8 cellular contexts compared by ENCODE assay signal in genomic region chr17:5122586-5123342, GRCh38. TPM values are rescaled to one million over a fixed set of nuclear protein-coding genes. Genes with fewer than 3 reads are reported as not detected.
A peak's percentile ranks its signal among the peaks of the same experiment; 100 is the strongest.
DNase-seq lines count a peak whose midpoint lies in the region; ATAC-seq and TF ChIP-seq lines count a peak whose summit lies in the region.

No MANE protein-coding gene starts in this region.

- peaks cover 37% of the 10 kb centered on the region for H3K27me3 Mint-ChIP-seq in HFFc6 (ENCODE audit: insufficient read depth)
- peaks cover 51% of the 10 kb centered on the region for H3K27me3 Mint-ChIP-seq in stimulated activated memory B cell treated with anti-CD40 and anti-IgM and Interleukin-4, amounts not matched to agents 10 μg/mL and 1 μg/mL and 100 μg/mL, for 72 hours

- H3K4me1 ChIP-seq in adipocyte (ENCODE audit: control insufficient read depth, insufficient read depth, low read length), result no peaks in the 10 kb centered on the region

- H3K27me3 ChIP-seq in adipocyte (replicated peaks; ENCODE audit: control insufficient read depth, insufficient read depth, low read length), result peaks cover 34% of the 10 kb centered on the region

- no peak overlapping the region for H3K9ac ChIP-seq in adipocyte (ENCODE audit: low read length)

- H3K4me3 Mint-ChIP-seq in HFFc6, result peak overlapping the region; percentile 65
- peak overlapping the region; percentile 52 for H3K4me3 Mint-ChIP-seq in stimulated activated memory B cell treated with anti-CD40 and anti-IgM and Interleukin-4, amounts not matched to agents 10 μg/mL and 1 μg/mL and 100 μg/mL, for 72 hours

- DNase-seq in HFFc6 (no peak), adipocyte (ENCODE audit: low read depth) (peak; percentile 44), iPS-NIHi11 (ENCODE audit: low spot score) (peak; percentile 69), NCI-H187 treated with DMSO at 0.1 percent for 48 hours (lab: John Stamatoyannopoulos, UW) (no peak), NCI-H1436 treated with DMSO at 0.1 percent for 48 hours (lab: John Stamatoyannopoulos, UW) (no peak)

- no peaks in the 10 kb centered on the region for H3K36me3 ChIP-seq in adipocyte (ENCODE audit: control insufficient read depth, insufficient read depth, low read length, severe bottlenecking)

- no peaks in the 10 kb centered on the region for H3K36me3 Mint-ChIP-seq in HFFc6 (ENCODE audit: low read depth)
- no peaks in the 10 kb centered on the region for H3K36me3 Mint-ChIP-seq in stimulated activated memory B cell treated with anti-CD40 and anti-IgM and Interleukin-4, amounts not matched to agents 10 μg/mL and 1 μg/mL and 100 μg/mL, for 72 hours

- peak; percentile 48 for ATAC-seq in stimulated activated memory B cell treated with anti-CD40 and anti-IgM and Interleukin-4, amounts not matched to agents 10 μg/mL and 1 μg/mL and 100 μg/mL, for 72 hours
- ATAC-seq in HG03039 (IDR thresholded peaks at IDR 0.05; ENCODE audit: unreplicated experiment) (no peak), GM19455 (IDR thresholded peaks at IDR 0.05; ENCODE audit: unreplicated experiment) (no peak)

- H3K4me3 ChIP-seq in adipocyte (ENCODE audit: low read length), result peak overlapping the region; percentile 72

- H3K27ac Mint-ChIP-seq in HFFc6, result no peak overlapping the region
- H3K27ac Mint-ChIP-seq in stimulated activated memory B cell treated with anti-CD40 and anti-IgM and Interleukin-4, amounts not matched to agents 10 μg/mL and 1 μg/mL and 100 μg/mL, for 72 hours, result no peak overlapping the region

- peaks cover 8% of the 10 kb centered on the region for H3K9me3 ChIP-seq in adipocyte (ENCODE audit: control insufficient read depth, low read length)

- no peaks in the 10 kb centered on the region for H3K4me1 Mint-ChIP-seq in HFFc6 (ENCODE audit: low read depth)
- H3K4me1 Mint-ChIP-seq in stimulated activated memory B cell treated with anti-CD40 and anti-IgM and Interleukin-4, amounts not matched to agents 10 μg/mL and 1 μg/mL and 100 μg/mL, for 72 hours, result peaks cover 7% of the 10 kb centered on the region

- no peaks in the 10 kb centered on the region for H3K9me3 Mint-ChIP-seq in HFFc6
- H3K9me3 Mint-ChIP-seq in stimulated activated memory B cell treated with anti-CD40 and anti-IgM and Interleukin-4, amounts not matched to agents 10 μg/mL and 1 μg/mL and 100 μg/mL, for 72 hours, result no peaks in the 10 kb centered on the region

- TF ChIP-seq CTCF in HFFc6 (IDR thresholded peaks at IDR 0.05), result no peak

RNA-seq across cellular contexts. Expression of gene USP6, which starts 6.9 kb away (rescaled TPM):
- under 1 TPM; 0.05 to 0.19 (median 0.10) TPM for total RNA-seq in HFFc6 (2021; fragmentation: NEBNext Ultra II Directional; extraction: Animal tissue kit (Norgen Biotek cat#: 25700))

RNA-seq across cellular contexts. Expression of gene ZNF232, which starts 11.1 kb away (rescaled TPM):
- total RNA-seq in HFFc6 (2021; fragmentation: NEBNext Ultra II Directional; extraction: Animal tissue kit (Norgen Biotek cat#: 25700)), result 1 to 10 TPM; 3.5 to 4.9 (median 3.8) TPM

RNA-seq across cellular contexts. Expression of gene ZFP3, which starts 44.5 kb away (rescaled TPM):
- under 1 TPM in 5 of 6 experiments, not detected in 1; 0.09 to 0.19 (median 0.13) TPM for total RNA-seq in HFFc6 (2021; fragmentation: NEBNext Ultra II Directional; extraction: Animal tissue kit (Norgen Biotek cat#: 25700))

Comparison
In these comparisons a context has a peak if more than half of its experiments do, and no peak if none do; other contexts are left out.
1. DNase-seq: peak in adipocyte (single experiment) and iPS-NIHi11 (single experiment); none in HFFc6 (single experiment), NCI-H187 treated with DMSO at 0.1 percent for 48 hours (single experiment) and NCI-H1436 treated with DMSO at 0.1 percent for 48 hours (single experiment).